9 cellular contexts compared by ENCODE assay signal in the genomic region with DNA sequence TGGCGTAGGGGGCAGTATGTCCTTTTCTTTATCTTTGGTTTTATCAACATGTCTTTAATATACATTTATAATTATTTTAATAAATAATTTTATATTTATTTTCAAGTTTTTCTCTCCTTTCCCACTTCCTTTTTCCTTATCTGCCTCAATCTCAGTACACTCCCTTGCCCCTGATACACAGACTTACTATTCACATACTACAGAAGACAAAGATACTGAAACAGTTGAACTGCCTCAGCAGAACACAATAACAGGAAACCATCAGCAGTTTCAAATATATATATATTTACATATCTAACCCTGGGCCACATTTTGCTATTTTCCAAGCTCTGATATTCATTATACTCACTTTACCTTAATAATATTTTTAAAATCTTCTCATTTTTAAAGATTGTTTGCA. TPM values are rescaled to one million over a fixed set of nuclear protein-coding genes. Genes with fewer than 3 reads are reported as not detected.
DNase-seq lines count a peak whose midpoint lies in the region; ATAC-seq and TF ChIP-seq lines count a peak whose summit lies in the region.
"Had no signal": no experiment of that assay in that cellular context is flagged by ENCODE, and none has a peak within 500 bp of the region (broad histone marks: within the 10 kb centered on the region; RNA-seq: fewer than 3 reads in every experiment).

No MANE protein-coding gene starts in this region.

- no peak for TF ChIP-seq CTCF in spleen (IDR thresholded peaks at IDR 0.05 in 8 of 11, conservative IDR thresholded peaks at IDR 0.05 in 3 of 11)
- TF ChIP-seq CTCF in tibial nerve (IDR thresholded peaks at IDR 0.05): no peak
- TF ChIP-seq CTCF in gastroesophageal sphincter (IDR thresholded peaks at IDR 0.05): no peak
- TF ChIP-seq CTCF in Peyer's patch (IDR thresholded peaks at IDR 0.05): no peak

- TF ChIP-seq POLR2A in spleen (IDR thresholded peaks at IDR 0.05): no peak
- no peak for TF ChIP-seq POLR2A in tibial nerve (IDR thresholded peaks at IDR 0.05)
- no peak for TF ChIP-seq POLR2A in gastroesophageal sphincter (IDR thresholded peaks at IDR 0.05)
- TF ChIP-seq POLR2A in Peyer's patch (IDR thresholded peaks at IDR 0.05): no peak

- peak overlapping the region; percentile 51 for H3K27ac Mint-ChIP-seq in activated naive CD8-positive, alpha-beta T cell treated with anti-CD3 and anti-CD28 coated beads, Interleukin-2, amount 10 ng/mL, durations not matched to agents 7 days and 5 days
- H3K27ac Mint-ChIP-seq in activated naive CD8-positive, alpha-beta T cell treated with anti-CD3 and anti-CD28 coated beads for 36 hours: no peak overlapping the region

- no peak for DNase-seq in activated naive CD8-positive, alpha-beta T cell treated with anti-CD3 and anti-CD28 coated beads, Interleukin-2, amount 10 ng/mL, durations not matched to agents 7 days and 5 days
- no peak for DNase-seq in activated naive CD8-positive, alpha-beta T cell treated with anti-CD3 and anti-CD28 coated beads for 36 hours
- DNase-seq in spleen (no peak), tibial nerve (ENCODE audit: low spot score in 2 of 2) (no peak), Peyer's patch (no peak)
- DNase-seq: T-helper 9 cell had no signal

- H3K4me1 ChIP-seq in spleen (peaks cover 0 to 8% (median 0%) of the 10 kb centered on the region in 6 donors), tibial nerve (peaks cover 0 to 8% (median 2%) of the 10 kb centered on the region in 4 donors), gastroesophageal sphincter (peaks cover 0 to 10% (median 0%) of the 10 kb centered on the region in 3 donors), Peyer's patch (no peaks in the 10 kb centered on the region)

- H3K27me3 ChIP-seq in spleen (replicated peaks in 1 of 7): no peaks in the 10 kb centered on the region
- no peaks in the 10 kb centered on the region for H3K27me3 ChIP-seq in tibial nerve
- H3K27me3 ChIP-seq in gastroesophageal sphincter: no peaks in the 10 kb centered on the region
- no peaks in the 10 kb centered on the region for H3K27me3 ChIP-seq in Peyer's patch

- no peak overlapping the region for H3K27ac ChIP-seq in spleen
- H3K27ac ChIP-seq in tibial nerve: no peak overlapping the region
- no peak overlapping the region for H3K27ac ChIP-seq in gastroesophageal sphincter
- H3K27ac ChIP-seq in Peyer's patch: no peak overlapping the region

- peaks cover 2% of the 10 kb centered on the region for H3K4me1 Mint-ChIP-seq in activated naive CD8-positive, alpha-beta T cell treated with anti-CD3 and anti-CD28 coated beads, Interleukin-2, amount 10 ng/mL, durations not matched to agents 7 days and 5 days
- no peaks in the 10 kb centered on the region for H3K4me1 Mint-ChIP-seq in activated naive CD8-positive, alpha-beta T cell treated with anti-CD3 and anti-CD28 coated beads for 36 hours

- H3K36me3 ChIP-seq in spleen (peaks cover 3 to 95% (median 55%) of the 10 kb centered on the region in 6 donors), tibial nerve (peaks cover 0 to 65% (median 0%) of the 10 kb centered on the region in 3 donors), gastroesophageal sphincter (peaks cover 0 to 72% of the 10 kb centered on the region in 2 donors), Peyer's patch (peaks cover 0 to 71% (median 0%) of the 10 kb centered on the region in 3 donors)

- intact Hi-C loops in spleen (cut with DNase I; ENCODE audit: low total_unique reads): no loop called here

- 91 to 95% (median 93%) methylated on average over 1 of the region's 1 CpG for WGBS in spleen, 5 donors
- 89 to 95% methylated on average over 1 of the region's 1 CpG for WGBS in tibial nerve, 2 donors
- 85 to 91% methylated on average over 1 of the region's 1 CpG for WGBS in gastroesophageal sphincter (ENCODE audit: low coverage in 1 of 2), 2 donors

- TF ChIP-seq EP300 in tibial nerve (IDR thresholded peaks at IDR 0.05) (no peak), gastroesophageal sphincter (IDR thresholded peaks at IDR 0.05) (no peak)

- no peaks in the 10 kb centered on the region for H3K27me3 Mint-ChIP-seq in activated naive CD8-positive, alpha-beta T cell treated with anti-CD3 and anti-CD28 coated beads, Interleukin-2, amount 10 ng/mL, durations not matched to agents 7 days and 5 days
- no peaks in the 10 kb centered on the region for H3K27me3 Mint-ChIP-seq in activated naive CD8-positive, alpha-beta T cell treated with anti-CD3 and anti-CD28 coated beads for 36 hours

- peaks cover 17% of the 10 kb centered on the region for H3K36me3 Mint-ChIP-seq in activated naive CD8-positive, alpha-beta T cell treated with anti-CD3 and anti-CD28 coated beads, Interleukin-2, amount 10 ng/mL, durations not matched to agents 7 days and 5 days
- H3K36me3 Mint-ChIP-seq in activated naive CD8-positive, alpha-beta T cell treated with anti-CD3 and anti-CD28 coated beads for 36 hours: peaks cover 17% of the 10 kb centered on the region

- ATAC-seq in activated naive CD8-positive, alpha-beta T cell treated with anti-CD3 and anti-CD28 coated beads, Interleukin-2, amount 10 ng/mL, durations not matched to agents 7 days and 5 days (ENCODE audit: low read depth): no peak
- ATAC-seq in HG02610 (IDR thresholded peaks at IDR 0.05; ENCODE audit: unreplicated experiment) (peak; percentile 79), HG03469 (IDR thresholded peaks at IDR 0.05; ENCODE audit: unreplicated experiment) (peak; percentile 87), gastroesophageal sphincter (no peak)

- no peaks in the 10 kb centered on the region for H3K9me3 ChIP-seq in spleen
- H3K9me3 ChIP-seq in tibial nerve: no peaks in the 10 kb centered on the region
- H3K9me3 ChIP-seq in gastroesophageal sphincter: no peaks in the 10 kb centered on the region
- H3K9me3 ChIP-seq in Peyer's patch: no peaks in the 10 kb centered on the region

- no peaks in the 10 kb centered on the region for H3K9me3 Mint-ChIP-seq in activated naive CD8-positive, alpha-beta T cell treated with anti-CD3 and anti-CD28 coated beads, Interleukin-2, amount 10 ng/mL, durations not matched to agents 7 days and 5 days
- H3K9me3 Mint-ChIP-seq in activated naive CD8-positive, alpha-beta T cell treated with anti-CD3 and anti-CD28 coated beads for 36 hours: no peaks in the 10 kb centered on the region

- POLR2A ChIA-PET in activated naive CD8-positive, alpha-beta T cell treated with anti-CD3 and anti-CD28 coated beads, Interleukin-2, amount 10 ng/mL, durations not matched to agents 7 days and 5 days (lab: Charles Lee): no interaction called here

- H3K4me3 ChIP-seq in spleen: no peak overlapping the region
- no peak overlapping the region for H3K4me3 ChIP-seq in tibial nerve
- H3K4me3 ChIP-seq in gastroesophageal sphincter: no peak overlapping the region
- no peak overlapping the region for H3K4me3 ChIP-seq in Peyer's patch

- H3K4me3 Mint-ChIP-seq in activated naive CD8-positive, alpha-beta T cell treated with anti-CD3 and anti-CD28 coated beads, Interleukin-2, amount 10 ng/mL, durations not matched to agents 7 days and 5 days: no peak overlapping the region
- no peak overlapping the region for H3K4me3 Mint-ChIP-seq in activated naive CD8-positive, alpha-beta T cell treated with anti-CD3 and anti-CD28 coated beads for 36 hours

RNA-seq across cellular contexts. Expression of a gene that starts 19.8 kb away (rescaled TPM):
- 10 to 100 TPM; 24.6 to 25.3 TPM for total RNA-seq in activated naive CD8-positive, alpha-beta T cell treated with anti-CD3 and anti-CD28 coated beads, Interleukin-2, amount 10 ng/mL, durations not matched to agents 7 days and 5 days
- total RNA-seq in activated naive CD8-positive, alpha-beta T cell treated with anti-CD3 and anti-CD28 coated beads for 36 hours: 10 to 100 TPM; 25.7 to 27.0 TPM
- 10 to 100 TPM; 23.6 to 36.6 (median 31.6) TPM for total RNA-seq in spleen
- polyA plus RNA-seq in spleen: 10 to 100 TPM; 14.6 to 16.2 (median 15.7) TPM
- 10 to 100 TPM; 26.9 to 34.1 (median 30.2) TPM for total RNA-seq in tibial nerve
- total RNA-seq in gastroesophageal sphincter: 10 to 100 TPM; 26.9 to 42.3 (median 30.8) TPM
- total RNA-seq in Peyer's patch: 10 to 100 TPM; 30.3 to 45.2 (median 35.9) TPM

Comparison
In these comparisons a context has a peak if more than half of its experiments do, and no peak if none do; other contexts are left out.
1. ATAC-seq: peak in HG02610 (single experiment) and HG03469 (single experiment); none in activated naive CD8-positive, alpha-beta T cell treated with anti-CD3 and anti-CD28 coated beads, Interleukin-2, amount 10 ng/mL, durations not matched to agents 7 days and 5 days (single experiment) and gastroesophageal sphincter (single experiment).